In genomic region chr3:14489641-14490040, GRCh38 we compare ENCODE assay signal across 19 cellular contexts. TPM values are rescaled to one million over a fixed set of nuclear protein-coding genes. Genes with fewer than 3 reads are reported as not detected.
"Had no signal": no experiment of that assay in that cellular context is flagged by ENCODE, and none has a peak within 500 bp of the region (broad histone marks: within the 10 kb centered on the region; RNA-seq: fewer than 3 reads in every experiment).

No MANE protein-coding gene starts in this region.

- H3K4me3 ChIP-seq: dorsolateral prefrontal cortex, heart left ventricle, right atrium auricular region, sigmoid colon, skin epidermis, suprapubic skin, thyroid gland, upper lobe of left lung, uterus had no signal

- H3K27me3 ChIP-seq: dorsolateral prefrontal cortex, heart left ventricle, neutrophil, right atrium auricular region, sigmoid colon, suprapubic skin, thyroid gland, upper lobe of left lung, uterus had no signal

- H3K4me3 Mint-ChIP-seq: naive B cell had no signal

- H3K27me3 Mint-ChIP-seq: naive B cell had no signal

- H3K9me3 ChIP-seq: heart left ventricle, neutrophil, right atrium auricular region, sigmoid colon, suprapubic skin, thyroid gland, upper lobe of left lung, uterus had no signal

- H3K4me1 ChIP-seq: sigmoid colon, thyroid gland, uterus had no signal

- DNase-seq: cortex of kidney; dorsolateral prefrontal cortex; effector CD8-positive, alpha-beta T cell; hypothalamus; left ventricle myocardium superior; mesendoderm; naive B cell; sigmoid colon; stimulated activated CD4-positive, alpha-beta T cell treated with anti-CD3 and anti-CD28 coated beads, Interleukin-12 subunit alpha, Interleukin-12 subunit beta, amount 100 ng/mL, for 4 hours; stimulated activated naive CD8-positive, alpha-beta T cell treated with anti-CD3 and anti-CD28 coated beads, Interleukin-15, Interleukin-2, amounts not matched to agents 100 U/mL and 50 U/mL, for 24 hours; thyroid gland; upper lobe of left lung; uterus had no signal

- H3K27ac ChIP-seq: dorsolateral prefrontal cortex, heart left ventricle, right atrium auricular region, sigmoid colon, suprapubic skin, thyroid gland, upper lobe of left lung had no signal

- H3K36me3 ChIP-seq: sigmoid colon, uterus had no signal

- ATAC-seq: left ventricle myocardium superior; stimulated activated naive CD8-positive, alpha-beta T cell treated with anti-CD3 and anti-CD28 coated beads, Interleukin-15, Interleukin-2, amounts not matched to agents 100 U/mL and 50 U/mL, for 24 hours had no signal

- H3K9me3 Mint-ChIP-seq: naive B cell had no signal

RNA-seq across cellular contexts. Expression of gene GRIP2, which starts 50.5 kb away (rescaled TPM):
- total RNA-seq: lung microvascular endothelial cell had no signal
